Comparison of ENCODE assay signal across 1 cellular context in genomic region chr3:106582151-106582550, GRCh38.
TF ChIP-seq lines count a peak whose summit lies in the region.

No MANE protein-coding gene starts in this region.

TF ChIP-seq in IMR-90, 13 proteins besides CTCF, POLR2A, EP300 and RAD21:
- no peak for TF ChIP-seq ELK1 (IDR thresholded peaks at IDR 0.05; ENCODE audit: borderline replicate concordance, low read depth, low read length)
- peak; percentile 0; the same call in 1 of the 2 replicates for TF ChIP-seq MAFK (IDR thresholded peaks at IDR 0.05; ENCODE audit: low read depth, low read length)
- no peak for TF ChIP-seq USF2 (IDR thresholded peaks at IDR 0.05; ENCODE audit: low read depth, low read length)
- TF ChIP-seq RCOR1 (IDR thresholded peaks at IDR 0.05; ENCODE audit: insufficient replicate concordance, low read length): no peak
